Comparison of ENCODE assay signal across 11 cellular contexts in genomic region chr1:17120962-17121837, GRCh38. TPM values are rescaled to one million over a fixed set of nuclear protein-coding genes. Genes with fewer than 3 reads are reported as not detected.
DNase-seq lines count a peak whose midpoint lies in the region; ATAC-seq and TF ChIP-seq lines count a peak whose summit lies in the region.
"Had no signal": no experiment of that assay in that cellular context is flagged by ENCODE, and none has a peak within 500 bp of the region (broad histone marks: within the 10 kb centered on the region; RNA-seq: fewer than 3 reads in every experiment).

No MANE protein-coding gene starts in this region.

- H3K4me1 ChIP-seq in BLaER1 treated with 17β-estradiol and CSF1 and Interleukin-3, amounts not matched to agents 10 nM and 100 nM, result peaks cover 50 to 65% (median 58%) of the 10 kb centered on the region in 10 experiments
- peaks cover 18% of the 10 kb centered on the region for H3K4me1 ChIP-seq in IMR-90 (ENCODE audit: control insufficient read depth, insufficient read depth, low read length)

- intact Hi-C loops in IMR-90 (cut with micrococcal nuclease), result no loop called here
- intact Hi-C loops in activated CD8-positive, alpha-beta T cell treated with anti-CD3 and anti-CD28 coated beads for 36 hours (cut with micrococcal nuclease), result no loop called here

- no peak overlapping the region for H3K18ac ChIP-seq in IMR-90 (ENCODE audit: low read depth, low read length)

- H3K4me1 Mint-ChIP-seq in brain, result peaks cover 60% of the 10 kb centered on the region
- peaks cover 10% of the 10 kb centered on the region for H3K4me1 Mint-ChIP-seq in neural crest cell
- peaks cover 11% of the 10 kb centered on the region for H3K4me1 Mint-ChIP-seq in activated CD8-positive, alpha-beta T cell treated with anti-CD3 and anti-CD28 coated beads for 36 hours (ENCODE audit: low read depth)
- no peaks in the 10 kb centered on the region for H3K4me1 Mint-ChIP-seq in activated CD8-positive, alpha-beta memory T cell treated with anti-CD3 and anti-CD28 coated beads, Interleukin-2, amount 10 ng/mL, durations not matched to agents 7 days and 5 days

- H3K9me1 ChIP-seq in IMR-90 (ENCODE audit: insufficient read depth, low read length), result peaks cover under 1% of the 10 kb centered on the region; the same call in 1 of the 2 replicates

- peak overlapping the region in 10 of 11 experiments; percentile 32 to 70 (median 62); a peak in 18 of 22 replicates for H3K9ac ChIP-seq in BLaER1 treated with 17β-estradiol and CSF1 and Interleukin-3, amounts not matched to agents 10 nM and 100 nM
- no peak overlapping the region for H3K9ac ChIP-seq in IMR-90 (ENCODE audit: low read depth, low read length)

- no peak for TF ChIP-seq POLR2A in IMR-90 (IDR thresholded peaks at IDR 0.05; ENCODE audit: low read depth, low read length)

- H3K4me3 Mint-ChIP-seq in brain (peak overlapping the region in 3 of 5 experiments; percentile 30 to 59 (median 46)), neural crest cell (peak overlapping the region; percentile 31)
- no peak overlapping the region for H3K4me3 Mint-ChIP-seq in activated CD8-positive, alpha-beta T cell treated with anti-CD3 and anti-CD28 coated beads for 36 hours
- no peak overlapping the region for H3K4me3 Mint-ChIP-seq in activated CD8-positive, alpha-beta memory T cell treated with anti-CD3 and anti-CD28 coated beads, Interleukin-2, amount 10 ng/mL, durations not matched to agents 7 days and 5 days

- DNase-seq in IMR-90, result peak; percentile 8
- DNase-seq in neural crest cell (ENCODE audit: low read depth, low spot score), result no peak
- no peak for DNase-seq in NCI-H2029 (lab: John Stamatoyannopoulos, UW)
- DNase-seq in activated CD8-positive, alpha-beta T cell treated with anti-CD3 and anti-CD28 coated beads for 36 hours, result no peak
- DNase-seq in activated CD8-positive, alpha-beta memory T cell treated with anti-CD3 and anti-CD28 coated beads, Interleukin-2, amount 10 ng/mL, durations not matched to agents 7 days and 5 days, result no peak
- DNase-seq: activated T-cell treated with anti-CD3 and anti-CD28 coated beads for 4 hours, NCI-H187 treated with DMSO at 0.1 percent for 48 hours had no signal

- POLR2A ChIA-PET in IMR-90 (lab: Charles Lee; ENCODE audit: unreplicated experiment), result no interaction called here
- POLR2A ChIA-PET in activated CD8-positive, alpha-beta T cell treated with anti-CD3 and anti-CD28 coated beads for 36 hours (lab: Charles Lee), result no interaction called here

- H2AK5ac ChIP-seq in IMR-90 (ENCODE audit: low read depth, low read length), result 0 out of 2 replicates have a peak overlapping the region, but pooled peaks have one; percentile 27

- H3K27ac Mint-ChIP-seq in brain (peak overlapping the region in 4 of 5 experiments; percentile 12 to 60 (median 35)), neural crest cell (ENCODE audit: unreplicated experiment) (no peak overlapping the region)
- H3K27ac Mint-ChIP-seq in activated CD8-positive, alpha-beta T cell treated with anti-CD3 and anti-CD28 coated beads for 36 hours, result no peak overlapping the region
- no peak overlapping the region for H3K27ac Mint-ChIP-seq in activated CD8-positive, alpha-beta memory T cell treated with anti-CD3 and anti-CD28 coated beads, Interleukin-2, amount 10 ng/mL, durations not matched to agents 7 days and 5 days

- H4K20me1 ChIP-seq in BLaER1 treated with 17β-estradiol and CSF1 and Interleukin-3, amounts not matched to agents 10 nM and 100 nM, result peaks cover 0 to 14% (median 0%) of the 10 kb centered on the region in 11 experiments; a peak in 6 of 22 replicates
- H4K20me1 ChIP-seq in IMR-90 (ENCODE audit: insufficient read depth, low read length), result no peaks in the 10 kb centered on the region

- no peak for TF ChIP-seq CTCF in IMR-90 (conservative IDR thresholded peaks at IDR 0.05; ENCODE audit: low read depth, low read length)
- TF ChIP-seq CTCF in brain (conservative IDR thresholded peaks at IDR 0.05), result no peak
- TF ChIP-seq CTCF in neural crest cell (conservative IDR thresholded peaks at IDR 0.05), result no peak
- TF ChIP-seq CTCF in activated CD8-positive, alpha-beta T cell treated with anti-CD3 and anti-CD28 coated beads for 36 hours (IDR thresholded peaks at IDR 0.05), result no peak

- H2AFZ ChIP-seq in IMR-90 (replicated peaks; ENCODE audit: low read length, poor library complexity), result peak overlapping the region; percentile 72

- no peaks in the 10 kb centered on the region for H3K36me3 ChIP-seq in BLaER1 treated with 17β-estradiol and CSF1 and Interleukin-3, amounts not matched to agents 10 nM and 100 nM
- no peaks in the 10 kb centered on the region for H3K36me3 ChIP-seq in IMR-90 (ENCODE audit: control insufficient read depth, insufficient read depth, low read length)

- H3K4ac ChIP-seq in IMR-90 (ENCODE audit: low read depth, low read length), result no peak overlapping the region

- no peak overlapping the region for H3K56ac ChIP-seq in IMR-90 (ENCODE audit: extremely low read depth, insufficient read depth, low read length)

- peaks cover 19 to 25% (median 21%) of the 10 kb centered on the region in 11 experiments for H3K27me3 ChIP-seq in BLaER1 treated with 17β-estradiol and CSF1 and Interleukin-3, amounts not matched to agents 10 nM and 100 nM
- H3K27me3 ChIP-seq in IMR-90 (ENCODE audit: control insufficient read depth, insufficient read depth, low read length), result peaks cover 29% of the 10 kb centered on the region

- ATAC-seq in IMR-90 (ENCODE audit: low read depth) (no peak), GM19035 (IDR thresholded peaks at IDR 0.05; ENCODE audit: unreplicated experiment) (no peak)
- ATAC-seq in activated CD8-positive, alpha-beta T cell treated with anti-CD3 and anti-CD28 coated beads for 36 hours, result no peak
- ATAC-seq in activated CD8-positive, alpha-beta memory T cell treated with anti-CD3 and anti-CD28 coated beads, Interleukin-2, amount 10 ng/mL, durations not matched to agents 7 days and 5 days, result no peak

- CTCF ChIA-PET in IMR-90 (lab: Yijun Ruan, JAX), result interaction anchor here (0.6 kb wide), 1 partner anchor 485 kb away, joined by 7 read pairs; no protein-coding TSS in a partner anchor
- CTCF ChIA-PET in activated CD8-positive, alpha-beta T cell treated with anti-CD3 and anti-CD28 coated beads for 36 hours (lab: Charles Lee), result interaction anchor here (0.8 to 10.4 kb wide), 4 partner anchors 24 to 161 kb away, joined by 3 to 163 read pairs (median 4); partner anchors contain the start of gene PADI3
- CTCF ChIA-PET in activated CD8-positive, alpha-beta memory T cell treated with anti-CD3 and anti-CD28 coated beads, Interleukin-2, amount 10 ng/mL, durations not matched to agents 7 days and 5 days (lab: Charles Lee), result interaction anchor here (0.7 to 10.1 kb wide), 2 partner anchors 50 to 115 kb away, joined by 4 to 157 read pairs; no protein-coding TSS in a partner anchor

- peaks cover 49% of the 10 kb centered on the region for H3K27me3 Mint-ChIP-seq in brain
- H3K27me3 Mint-ChIP-seq in neural crest cell (ENCODE audit: low read depth), result peaks cover 53% of the 10 kb centered on the region
- peaks cover 47% of the 10 kb centered on the region for H3K27me3 Mint-ChIP-seq in activated CD8-positive, alpha-beta T cell treated with anti-CD3 and anti-CD28 coated beads for 36 hours
- H3K27me3 Mint-ChIP-seq in activated CD8-positive, alpha-beta memory T cell treated with anti-CD3 and anti-CD28 coated beads, Interleukin-2, amount 10 ng/mL, durations not matched to agents 7 days and 5 days, result peaks cover 42% of the 10 kb centered on the region

- no peak overlapping the region for H2AK9ac ChIP-seq in IMR-90 (replicated peaks; ENCODE audit: low read depth, low read length, poor library complexity)

- dilution Hi-C loops in IMR-90 (cut with HindIII; ENCODE audit: low sequenced_read_pairs, unreplicated experiment), result no loop called here

- no peak overlapping the region; the same call in 1 of the 2 replicates for H2BK20ac ChIP-seq in IMR-90 (ENCODE audit: low read depth, low read length)

- H3K14ac ChIP-seq in IMR-90 (replicated peaks; ENCODE audit: low read depth, low read length), result no peak overlapping the region

- H3K23ac ChIP-seq in IMR-90 (ENCODE audit: low read depth, low read length), result no peak overlapping the region

- no peaks in the 10 kb centered on the region for H3K79me1 ChIP-seq in IMR-90 (ENCODE audit: low read depth in 1 of 2, low read length in 2 of 2)

- peak overlapping the region in 5 of 10 experiments; percentile 2 to 35 (median 24); a peak in 6 of 20 replicates for H3K4me3 ChIP-seq in BLaER1 treated with 17β-estradiol and CSF1 and Interleukin-3, amounts not matched to agents 10 nM and 100 nM
- no peak overlapping the region for H3K4me3 ChIP-seq in IMR-90 (ENCODE audit: insufficient read depth, low read depth, low read length)

- in situ Hi-C loops in IMR-90 (cut with MboI; ENCODE audit: low sequenced_read_pairs), result no loop called here

- peak overlapping the region in 10 of 11 experiments; percentile 29 to 75 (median 68); a peak in 19 of 22 replicates for H3K27ac ChIP-seq in BLaER1 treated with 17β-estradiol and CSF1 and Interleukin-3, amounts not matched to agents 10 nM and 100 nM
- H3K27ac ChIP-seq in IMR-90 (ENCODE audit: insufficient read depth, low read length), result no peak overlapping the region
- H3K27ac ChIP-seq: C4-2B had no signal

- H4K91ac ChIP-seq in IMR-90 (ENCODE audit: insufficient read depth, low read depth, low read length), result no peak overlapping the region

- H3K36me3 Mint-ChIP-seq in brain, result no peaks in the 10 kb centered on the region
- no peaks in the 10 kb centered on the region for H3K36me3 Mint-ChIP-seq in neural crest cell (ENCODE audit: low read depth)
- no peaks in the 10 kb centered on the region for H3K36me3 Mint-ChIP-seq in activated CD8-positive, alpha-beta T cell treated with anti-CD3 and anti-CD28 coated beads for 36 hours (ENCODE audit: low read depth)
- H3K36me3 Mint-ChIP-seq in activated CD8-positive, alpha-beta memory T cell treated with anti-CD3 and anti-CD28 coated beads, Interleukin-2, amount 10 ng/mL, durations not matched to agents 7 days and 5 days, result no peaks in the 10 kb centered on the region

- WGBS in IMR-90 (ENCODE audit: extremely low coverage in 2 of 2, insufficient read length in 1 of 2), 2 experiments, result 88% methylated on average over 12 of the region's 23 CpGs; no CpG with 5 or more reads in 1 of the 2 experiments

- no peak overlapping the region for H2BK15ac ChIP-seq in IMR-90 (ENCODE audit: low read depth, low read length)

- H3K9me3 ChIP-seq in BLaER1 treated with 17β-estradiol and CSF1 and Interleukin-3, amounts not matched to agents 10 nM and 100 nM (replicated peaks in 1 of 11), result no peaks in the 10 kb centered on the region
- H3K9me3 ChIP-seq in IMR-90 (ENCODE audit: control insufficient read depth, insufficient read depth, low read length), result no peaks in the 10 kb centered on the region

- H2BK5ac ChIP-seq in IMR-90 (ENCODE audit: low read depth, low read length, poor library complexity, severe bottlenecking), result no peak overlapping the region

- TF ChIP-seq RAD21 in IMR-90 (IDR thresholded peaks at IDR 0.05; ENCODE audit: low read length), result no peak

- BruUV-seq in IMR-90 (replicated peaks; lab: Mats Ljungman, UMichigan), result no TSS peak

- H3K4me2 ChIP-seq in BLaER1 treated with 17β-estradiol and CSF1 and Interleukin-3, amounts not matched to agents 10 nM and 100 nM, result peak overlapping the region; percentile 96 to 100 (median 100)
- no peak overlapping the region for H3K4me2 ChIP-seq in IMR-90 (ENCODE audit: low read depth, low read length)

- H4K5ac ChIP-seq in IMR-90 (ENCODE audit: low read depth, low read length), result no peak overlapping the region

- H2BK120ac ChIP-seq in IMR-90 (ENCODE audit: low read depth, low read length), result no peak overlapping the region

- peaks cover 0 to 5% (median 0%) of the 10 kb centered on the region in 5 experiments for H3K9me3 Mint-ChIP-seq in brain
- no peaks in the 10 kb centered on the region for H3K9me3 Mint-ChIP-seq in neural crest cell
- no peaks in the 10 kb centered on the region for H3K9me3 Mint-ChIP-seq in activated CD8-positive, alpha-beta T cell treated with anti-CD3 and anti-CD28 coated beads for 36 hours
- H3K9me3 Mint-ChIP-seq in activated CD8-positive, alpha-beta memory T cell treated with anti-CD3 and anti-CD28 coated beads, Interleukin-2, amount 10 ng/mL, durations not matched to agents 7 days and 5 days (ENCODE audit: low read depth), result no peaks in the 10 kb centered on the region

- no peak overlapping the region for H4K8ac ChIP-seq in IMR-90 (ENCODE audit: low read depth in 2 of 2, low read length in 2 of 2)

RNA-seq across cellular contexts. Expression of gene PADI2, which starts 1.9 kb away (rescaled TPM):
- total RNA-seq in IMR-90 (2012; rRNA removed) (not detected in 2 replicates), neural crest cell (0.16 and 0.20 TPM in 2 replicates)
- polyA plus RNA-seq in IMR-90 (2012; rRNA removed) (not detected in 2 replicates), brain (ENCODE audit: insufficient read depth, low read depth, low replicate concordance) (110 TPM)
- polyA plus RNA-seq in IMR-90 (2012; cell fraction: cytosol; rRNA removed), result not detected in 2 replicates
- polyA plus RNA-seq in IMR-90 (2012; cell fraction: nucleus; rRNA removed; ENCODE audit: low replicate concordance), result not detected in 2 replicates
- total RNA-seq in activated CD8-positive, alpha-beta T cell treated with anti-CD3 and anti-CD28 coated beads for 36 hours, result not detected
- under 1 TPM; 0.09 to 0.23 TPM for total RNA-seq in activated CD8-positive, alpha-beta memory T cell treated with anti-CD3 and anti-CD28 coated beads, Interleukin-2, amount 10 ng/mL, durations not matched to agents 7 days and 5 days

Comparison
In these comparisons a context has a peak if more than half of its experiments do, and no peak if none do; other contexts are left out.
1. H3K27ac Mint-ChIP-seq: peak in brain (4 of 5); none in neural crest cell (single experiment), activated CD8-positive, alpha-beta T cell treated with anti-CD3 and anti-CD28 coated beads for 36 hours (single experiment) and activated CD8-positive, alpha-beta memory T cell treated with anti-CD3 and anti-CD28 coated beads, Interleukin-2, amount 10 ng/mL, durations not matched to agents 7 days and 5 days (single experiment).
2. H3K4me3 Mint-ChIP-seq: peak in brain (3 of 5) and neural crest cell (single experiment); none in activated CD8-positive, alpha-beta T cell treated with anti-CD3 and anti-CD28 coated beads for 36 hours (single experiment) and activated CD8-positive, alpha-beta memory T cell treated with anti-CD3 and anti-CD28 coated beads, Interleukin-2, amount 10 ng/mL, durations not matched to agents 7 days and 5 days (single experiment).